Comparison of ENCODE assay signal across 8 cellular contexts in genomic region chr14:65824285-65824977, GRCh38.
DNase-seq lines count a peak whose midpoint lies in the region; FAIRE-seq and TF ChIP-seq lines count a peak whose summit lies in the region.

No MANE protein-coding gene starts in this region.

- H3K27ac Mint-ChIP-seq in type B pancreatic cell = no peak overlapping the region

- no peak overlapping the region for H3K4me3 ChIP-seq in OCI-LY7 (ENCODE audit: low read depth, low read length, poor library complexity, severe bottlenecking)
- H3K4me3 ChIP-seq in fibroblast of pulmonary artery (replicated peaks; ENCODE audit: low read depth, low read length) = no peak overlapping the region
- no peak overlapping the region for H3K4me3 ChIP-seq in osteoblast (ENCODE audit: insufficient read depth, low read length)

- no peak overlapping the region for H3K4me3 Mint-ChIP-seq in type B pancreatic cell

- no peak overlapping the region for H3K4me2 ChIP-seq in OCI-LY7 (ENCODE audit: low read length)
- no peak overlapping the region for H3K4me2 ChIP-seq in osteoblast (ENCODE audit: insufficient read depth, low read length)

- BruUV-seq in OCI-LY7 (replicated peaks; lab: Mats Ljungman, UMichigan) = no TSS peak

- peaks cover 46% of the 10 kb centered on the region for H3K27me3 ChIP-seq in osteoblast (ENCODE audit: insufficient read depth, low read length)

- peak; percentile 96 for FAIRE-seq in GM18507 (lab: Jason Lieb, UNC)

- no peak overlapping the region for H2AFZ ChIP-seq in OCI-LY7 (ENCODE audit: low read length)
- H2AFZ ChIP-seq in osteoblast (ENCODE audit: low read length) = no peak overlapping the region

- H3K27me3 Mint-ChIP-seq in type B pancreatic cell = peaks cover 39% of the 10 kb centered on the region

- intact Hi-C loops in OCI-LY7 (cut with micrococcal nuclease; ENCODE audit: unreplicated experiment) = loop anchor here (1.0 to 10.0 kb wide), 6 partner anchors 409 to 840 kb away; partner anchors contain the start of gene FNTB

- CTCF ChIA-PET in OCI-LY7 (lab: Charles Lee; ENCODE audit: unreplicated experiment) = interaction anchor here (0.5 to 2.3 kb wide), 8 partner anchors 10 to 660 kb away, joined by 3 to 13 read pairs (median 4); partner anchors contain the start of gene FUT8

- POLR2A ChIA-PET in OCI-LY7 (lab: Charles Lee) = interaction anchor here (0.5 to 2.7 kb wide), 5 partner anchors 95 to 524 kb away, joined by 3 to 15 read pairs (median 3); no protein-coding TSS in a partner anchor

- H3K4me1 ChIP-seq in OCI-LY7 (ENCODE audit: insufficient read depth, low read length, poor library complexity, severe bottlenecking) = no peaks in the 10 kb centered on the region
- H3K4me1 ChIP-seq in osteoblast (ENCODE audit: insufficient read depth, low read length) = no peaks in the 10 kb centered on the region

- H3K9me2 ChIP-seq in OCI-LY7 (ENCODE audit: insufficient read depth, low read length) = no peaks in the 10 kb centered on the region

- peaks cover 4% of the 10 kb centered on the region for H3K4me1 Mint-ChIP-seq in type B pancreatic cell (ENCODE audit: unreplicated experiment)

- H4K20me1 ChIP-seq in OCI-LY7 (ENCODE audit: insufficient read depth, low read length) (no peaks in the 10 kb centered on the region), osteoblast (ENCODE audit: insufficient read depth, low read length) (no peaks in the 10 kb centered on the region)

- H3K36me3 ChIP-seq in OCI-LY7 (ENCODE audit: insufficient read depth, low read length) (no peaks in the 10 kb centered on the region), osteoblast (ENCODE audit: insufficient read depth, low read length) (no peaks in the 10 kb centered on the region)

- H3K27ac ChIP-seq in OCI-LY7 (ENCODE audit: low read depth, low read length, poor library complexity, severe bottlenecking) (no peak overlapping the region), osteoblast (ENCODE audit: low read depth, low read length) (no peak overlapping the region)

- H3K9me3 Mint-ChIP-seq in type B pancreatic cell = no peaks in the 10 kb centered on the region

- TF ChIP-seq CTCF in OCI-LY7 (conservative IDR thresholded peaks at IDR 0.05; ENCODE audit: low read length) (peak; percentile 97), fibroblast of pulmonary artery (IDR thresholded peaks at IDR 0.05; ENCODE audit: low read length, missing control alignments) (peak; percentile 99), osteoblast (IDR thresholded peaks at IDR 0.05; ENCODE audit: extremely low read depth, low read depth, low read length) (peak; percentile 94), type B pancreatic cell (conservative IDR thresholded peaks at IDR 0.05) (peak; percentile 99)

- no peaks in the 10 kb centered on the region for H3K36me3 Mint-ChIP-seq in type B pancreatic cell

- H3K9me3 ChIP-seq in OCI-LY7 (ENCODE audit: low read length) = no peaks in the 10 kb centered on the region
- H3K9me3 ChIP-seq in osteoblast (ENCODE audit: low read depth, low read length) = no peaks in the 10 kb centered on the region

- DNase-seq in AG08395 (ENCODE audit: low spot score) (peak; percentile 75), GM18507 (ENCODE audit: extremely low spot score, insufficient read length, low read depth) (peak; percentile 54), HuH-7.5 (ENCODE audit: low spot score) (peak; percentile 38), OCI-LY7 (ENCODE audit: low spot score) (peak; percentile 72), fibroblast of pulmonary artery (ENCODE audit: low read depth) (peak; percentile 84), osteoblast (ENCODE audit: insufficient read length, low spot score, missing footprints) (peak; percentile 88), type B pancreatic cell (ENCODE audit: extremely low spot score, unreplicated experiment) (no peak)
- peak; percentile 65 to 66 for DNase-seq in activated T-cell treated with anti-CD3 and anti-CD28 coated beads, Interleukin-2, amount 50 U/mL, for 48 hours

- H3K79me2 ChIP-seq in OCI-LY7 (ENCODE audit: insufficient read depth, low read depth, low read length) (no peaks in the 10 kb centered on the region), osteoblast (ENCODE audit: insufficient read depth, low read length) (no peaks in the 10 kb centered on the region)
